ENCODE assay signal across 8 cellular contexts in the genomic region with DNA sequence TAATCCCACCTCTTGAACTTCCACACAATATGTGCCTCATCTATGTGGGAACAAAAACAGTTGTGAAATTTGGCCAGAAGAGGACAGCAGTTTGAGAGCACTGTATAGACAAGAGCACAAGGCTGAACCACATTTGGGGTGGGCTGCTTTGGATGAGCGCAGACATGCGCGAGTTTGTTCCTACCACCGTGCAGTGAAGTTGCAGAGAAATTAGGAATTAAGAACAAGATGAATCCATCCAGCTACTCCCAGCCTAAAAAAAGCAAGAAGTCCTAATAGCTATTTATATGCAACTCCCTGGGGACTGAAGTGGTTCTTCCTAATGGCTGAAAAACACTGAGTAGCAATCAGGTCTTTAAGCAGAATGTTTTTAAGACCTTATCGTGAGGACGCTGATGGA. TPM values are rescaled to one million over a fixed set of nuclear protein-coding genes. Genes with fewer than 3 reads are reported as not detected.
DNase-seq lines count a peak whose midpoint lies in the region; ATAC-seq and TF ChIP-seq lines count a peak whose summit lies in the region.

No MANE protein-coding gene starts in this region.

- peaks cover 10% of the 10 kb centered on the region for H3K4me1 Mint-ChIP-seq in stimulated activated effector memory CD8-positive, alpha-beta T cell treated with anti-CD3 and anti-CD28 coated beads, Interleukin-12 subunit alpha, Interleukin-12 subunit beta, amount 100 ng/mL, for 72 hours

- H3K4me3 ChIP-seq in Panc1 (ENCODE audit: low read depth in 2 of 2, low read length in 2 of 2) = peak overlapping the region; percentile 61 to 78
- peak overlapping the region in 3 of 4 donors; percentile 42 to 71 (median 51) for H3K4me3 ChIP-seq in esophagus squamous epithelium

- WGBS in esophagus squamous epithelium, 2 donors = 27 to 46% methylated on average over 5 to 6 of the region's 6 CpGs

- H3K27ac Mint-ChIP-seq in stimulated activated effector memory CD8-positive, alpha-beta T cell treated with anti-CD3 and anti-CD28 coated beads, Interleukin-12 subunit alpha, Interleukin-12 subunit beta, amount 100 ng/mL, for 72 hours = peak overlapping the region; percentile 45

- in situ Hi-C loops in Panc1 (cut with HindIII; ENCODE audit: low pct_unique_long_range_greater_than_20kb, low sequenced_read_pairs) = no loop called here

- no peaks in the 10 kb centered on the region for H3K9me3 Mint-ChIP-seq in stimulated activated effector memory CD8-positive, alpha-beta T cell treated with anti-CD3 and anti-CD28 coated beads, Interleukin-12 subunit alpha, Interleukin-12 subunit beta, amount 100 ng/mL, for 72 hours

- POLR2A ChIA-PET in Panc1 (lab: Charles Lee) = no interaction called here

- peak overlapping the region; percentile 71 for H3K4me3 Mint-ChIP-seq in stimulated activated effector memory CD8-positive, alpha-beta T cell treated with anti-CD3 and anti-CD28 coated beads, Interleukin-12 subunit alpha, Interleukin-12 subunit beta, amount 100 ng/mL, for 72 hours

- ATAC-seq in Panc1 (0 out of 2 replicates have a peak, but pooled peaks have one; percentile 20), HG03045 (IDR thresholded peaks at IDR 0.05; ENCODE audit: unreplicated experiment) (no peak)
- no peak for ATAC-seq in stimulated activated effector memory CD8-positive, alpha-beta T cell treated with anti-CD3 and anti-CD28 coated beads, Interleukin-12 subunit alpha, Interleukin-12 subunit beta, amount 100 ng/mL, for 72 hours

- H3K36me3 Mint-ChIP-seq in stimulated activated effector memory CD8-positive, alpha-beta T cell treated with anti-CD3 and anti-CD28 coated beads, Interleukin-12 subunit alpha, Interleukin-12 subunit beta, amount 100 ng/mL, for 72 hours = no peaks in the 10 kb centered on the region

- peak; percentile 40 for DNase-seq in DMS53 (lab: John Stamatoyannopoulos, UW)
- DNase-seq in DMS53 treated with DMSO at 0.1 percent for 48 hours (lab: John Stamatoyannopoulos, UW; ENCODE audit: unreplicated experiment) = no peak
- DNase-seq in Panc1 (ENCODE audit: low read depth, low spot score) = no peak
- DNase-seq in esophagus squamous epithelium (lab: John Stamatoyannopoulos, UW) = no peak
- DNase-seq in stimulated activated effector memory CD8-positive, alpha-beta T cell treated with anti-CD3 and anti-CD28 coated beads, Interleukin-12 subunit alpha, Interleukin-12 subunit beta, amount 100 ng/mL, for 72 hours (ENCODE audit: low spot score in 2 of 2) = no peak
- no peak for DNase-seq in putamen (ENCODE audit: low spot score)
- DNase-seq in superior temporal gyrus (ENCODE audit: extremely low spot score) = no peak

- BruUV-seq in Panc1 (replicated peaks; lab: Mats Ljungman, UMichigan) = no TSS peak

- H3K9me3 ChIP-seq in Panc1 (ENCODE audit: control insufficient read depth, insufficient read depth, low read depth, low read length) (no peaks in the 10 kb centered on the region), esophagus squamous epithelium (no peaks in the 10 kb centered on the region)

- H3K27ac ChIP-seq in Panc1 (ENCODE audit: low read length) = peak overlapping the region; percentile 75
- H3K27ac ChIP-seq in esophagus squamous epithelium = peak overlapping the region; percentile 66 to 86 (median 74)

- H3K4me1 ChIP-seq in Panc1 (ENCODE audit: control insufficient read depth, insufficient read depth, low read length) = peaks cover 38% of the 10 kb centered on the region
- H3K4me1 ChIP-seq in esophagus squamous epithelium = peaks cover 0 to 13% (median 6%) of the 10 kb centered on the region in 3 donors

- H3K27me3 ChIP-seq in Panc1 (ENCODE audit: control insufficient read depth, insufficient read depth, low read length) (no peaks in the 10 kb centered on the region), esophagus squamous epithelium (peaks cover 0 to 28% (median 0%) of the 10 kb centered on the region in 4 donors)

- CTCF ChIA-PET in Panc1 (lab: Charles Lee) = interaction anchor here (1.6 kb wide), 1 partner anchor 91 kb away, joined by 4 read pairs; no protein-coding TSS in a partner anchor

- no peak for TF ChIP-seq POLR2A in esophagus squamous epithelium (IDR thresholded peaks at IDR 0.05)

- no peaks in the 10 kb centered on the region for H3K36me3 ChIP-seq in Panc1 (ENCODE audit: control insufficient read depth, insufficient read depth, low read length)
- no peaks in the 10 kb centered on the region for H3K36me3 ChIP-seq in esophagus squamous epithelium

- intact Hi-C loops in Panc1 (cut with micrococcal nuclease; ENCODE audit: unreplicated experiment) = loop anchor here (10.0 kb wide), 1 partner anchor 95 kb away; no protein-coding TSS in a partner anchor
- intact Hi-C loops in esophagus squamous epithelium (cut with DNase I) = no loop called here

- peak; percentile 29 for TF ChIP-seq CTCF in Panc1 (IDR thresholded peaks at IDR 0.05)
- no peak for TF ChIP-seq CTCF in esophagus squamous epithelium (IDR thresholded peaks at IDR 0.05)

RNA-seq across cellular contexts. Expression of a gene that starts 1.0 kb away (rescaled TPM):
- total RNA-seq in Panc1 (2021; ENCODE audit: unreplicated experiment) (8.2 TPM), esophagus squamous epithelium (1 to 10 TPM in 3 of 4 donors, under 1 TPM in 1; 0.61 to 4.4 (median 1.8) TPM)
- polyA plus RNA-seq in Panc1 (2012; ENCODE audit: insufficient read length) = 2.9 TPM

RNA-seq across cellular contexts. Expression of a gene that starts 12.8 kb away (rescaled TPM):
- total RNA-seq in Panc1 (2021; ENCODE audit: unreplicated experiment) (179 TPM), esophagus squamous epithelium (10 to 100 TPM; 41.5 to 86.2 (median 49.5) TPM)
- 131 TPM for polyA plus RNA-seq in Panc1 (2012; ENCODE audit: insufficient read length)

RNA-seq across cellular contexts. Expression of a gene that starts 55.4 kb away (rescaled TPM):
- total RNA-seq in Panc1 (2021; ENCODE audit: unreplicated experiment) (89.3 TPM), esophagus squamous epithelium (10 to 100 TPM in 2 of 4 donors, 1 to 10 TPM in 2; 3.7 to 21.2 (median 13.2) TPM)
- polyA plus RNA-seq in Panc1 (2012; ENCODE audit: insufficient read length) = 47.3 TPM
